Comparison of ENCODE assay signal across 8 cellular contexts in the genomic region with DNA sequence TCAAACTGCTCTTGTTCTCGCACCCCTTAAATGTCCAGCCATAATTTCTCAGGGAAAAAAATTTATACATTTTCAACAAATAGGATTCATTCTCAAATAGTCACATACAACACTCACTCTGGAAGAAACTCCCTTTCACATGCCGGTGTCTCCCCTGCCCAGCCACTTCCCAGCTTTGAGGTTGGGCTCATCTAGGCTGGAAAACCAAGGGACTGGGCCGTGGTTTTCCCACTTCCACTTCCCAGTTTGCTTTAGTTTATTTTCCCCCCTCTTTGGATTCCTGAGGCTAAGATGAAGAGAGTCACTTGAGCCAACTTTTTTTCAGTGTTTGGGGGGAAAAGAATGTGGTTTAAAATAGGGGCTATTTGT.
A peak's percentile ranks its signal among the peaks of the same experiment; 100 is the strongest.
DNase-seq lines count a peak whose midpoint lies in the region; ATAC-seq and TF ChIP-seq lines count a peak whose summit lies in the region.

No MANE protein-coding gene starts in this region.

- peaks cover 32% of the 10 kb centered on the region for H3K36me3 ChIP-seq in WERI-Rb-1
- H3K36me3 ChIP-seq in iPS-18a (ENCODE audit: control insufficient read depth, low read depth, low read length) = no peaks in the 10 kb centered on the region

- H3K9me3 Mint-ChIP-seq in stimulated activated naive CD8-positive, alpha-beta T cell treated with anti-CD3 and anti-CD28 coated beads, Interleukin-15, Interleukin-2, amounts not matched to agents 100 ng/mL and 50 ng/mL, for 24 hours = no peaks in the 10 kb centered on the region

- H3K9me3 ChIP-seq in WERI-Rb-1 (ENCODE audit: severe bottlenecking) = no peaks in the 10 kb centered on the region
- no peaks in the 10 kb centered on the region for H3K9me3 ChIP-seq in iPS-18a (ENCODE audit: control insufficient read depth, low read depth, low read length)

- H3K27me3 Mint-ChIP-seq in stimulated activated naive CD8-positive, alpha-beta T cell treated with anti-CD3 and anti-CD28 coated beads, Interleukin-15, Interleukin-2, amounts not matched to agents 100 ng/mL and 50 ng/mL, for 24 hours = no peaks in the 10 kb centered on the region

- peaks cover 22% of the 10 kb centered on the region for H3K36me3 Mint-ChIP-seq in stimulated activated naive CD8-positive, alpha-beta T cell treated with anti-CD3 and anti-CD28 coated beads, Interleukin-15, Interleukin-2, amounts not matched to agents 100 ng/mL and 50 ng/mL, for 24 hours (ENCODE audit: low read depth)

- H3K27me3 ChIP-seq in WERI-Rb-1 (ENCODE audit: insufficient read depth, low read depth, severe bottlenecking) = no peaks in the 10 kb centered on the region
- H3K27me3 ChIP-seq in iPS-18a (ENCODE audit: control insufficient read depth, insufficient read depth, low read length) = no peaks in the 10 kb centered on the region

- H3K4me1 Mint-ChIP-seq in stimulated activated naive CD8-positive, alpha-beta T cell treated with anti-CD3 and anti-CD28 coated beads, Interleukin-15, Interleukin-2, amounts not matched to agents 100 ng/mL and 50 ng/mL, for 24 hours (ENCODE audit: low read depth) = peaks cover 46% of the 10 kb centered on the region

- H3K4me1 ChIP-seq in iPS-18a (ENCODE audit: control insufficient read depth, low read depth, low read length) = peaks cover 12% of the 10 kb centered on the region

- peak overlapping the region; percentile 46 for H3K27ac Mint-ChIP-seq in stimulated activated naive CD8-positive, alpha-beta T cell treated with anti-CD3 and anti-CD28 coated beads, Interleukin-15, Interleukin-2, amounts not matched to agents 100 ng/mL and 50 ng/mL, for 24 hours

- H3K4me3 Mint-ChIP-seq in stimulated activated naive CD8-positive, alpha-beta T cell treated with anti-CD3 and anti-CD28 coated beads, Interleukin-15, Interleukin-2, amounts not matched to agents 100 ng/mL and 50 ng/mL, for 24 hours = peak overlapping the region; percentile 96

- no peak overlapping the region for H3K9ac ChIP-seq in iPS-18a (ENCODE audit: low read length)

- DNase-seq in stimulated activated naive CD8-positive, alpha-beta T cell treated with anti-CD3 and anti-CD28 coated beads, Interleukin-15, Interleukin-2, amounts not matched to agents 100 U/mL and 50 U/mL, for 24 hours = no peak
- DNase-seq in WERI-Rb-1 (no peak), NCI-H748 treated with DMSO at 0.1 percent for 48 hours (lab: John Stamatoyannopoulos, UW) (no peak), AG08395 (ENCODE audit: low spot score) (no peak)

- no peak for ATAC-seq in stimulated activated naive CD8-positive, alpha-beta T cell treated with anti-CD3 and anti-CD28 coated beads, Interleukin-15, Interleukin-2, amounts not matched to agents 100 U/mL and 50 U/mL, for 24 hours
- ATAC-seq in HG03045 (IDR thresholded peaks at IDR 0.05; ENCODE audit: unreplicated experiment) (no peak), HG03460 (IDR thresholded peaks at IDR 0.05; ENCODE audit: unreplicated experiment) (no peak)

- H3K27ac ChIP-seq in WERI-Rb-1 (peak overlapping the region; percentile 99), iPS-18a (ENCODE audit: low read length) (no peak overlapping the region)

- TF ChIP-seq CTCF in WERI-Rb-1 (IDR thresholded peaks at IDR 0.05; ENCODE audit: low read depth, low read length) = no peak

- H3K4me3 ChIP-seq in WERI-Rb-1 (ENCODE audit: low read depth, low read length) (peak overlapping the region; percentile 22), iPS-18a (ENCODE audit: low read length) (peak overlapping the region; percentile 89)
